Comparison of ENCODE assay signal across 8 cellular contexts in genomic region chr6:41546866-41547798, GRCh38. TPM values are rescaled to one million over a fixed set of nuclear protein-coding genes. Genes with fewer than 3 reads are reported as not detected.
DNase-seq lines count a peak whose midpoint lies in the region; ATAC-seq and TF ChIP-seq lines count a peak whose summit lies in the region.

No MANE protein-coding gene starts in this region.

- H3K4me3 Mint-ChIP-seq in nephron, result peak overlapping the region; percentile 97 to 98 (median 98)

- H3K4me3 ChIP-seq in Jurkat, Clone E6-1 (ENCODE audit: low read length), result peak overlapping the region; percentile 81
- peak overlapping the region; percentile 72 for H3K4me3 ChIP-seq in fibroblast of mammary gland (ENCODE audit: control insufficient read depth, low read depth, low read length)

- H3K4me1 ChIP-seq in ES-I3 (ENCODE audit: insufficient read depth, low read length), result peaks cover 28% of the 10 kb centered on the region

- H3K9ac ChIP-seq in ES-I3 (ENCODE audit: low read depth, low read length), result peak overlapping the region; percentile 75

- DNase-seq in Jurkat, Clone E6-1 (ENCODE audit: low read depth, low spot score), result no peak
- peak; percentile 77 for DNase-seq in activated CD8-positive, alpha-beta memory T cell treated with anti-CD3 and anti-CD28 coated beads for 24 hours
- DNase-seq in fibroblast of mammary gland (ENCODE audit: low read depth) (peak; percentile 38), epidermal melanocyte (ENCODE audit: insufficient read length, low spot score) (no peak), retina (no peak)

- H3K9me3 ChIP-seq in ES-I3 (ENCODE audit: control insufficient read depth, insufficient read depth, low read length), result no peaks in the 10 kb centered on the region

- peaks cover 51% of the 10 kb centered on the region for H3K27me3 Mint-ChIP-seq in nephron (ENCODE audit: low read depth)

- H3K4me1 Mint-ChIP-seq in nephron, result peaks cover 44% of the 10 kb centered on the region

- H3K9me3 Mint-ChIP-seq in nephron, result no peaks in the 10 kb centered on the region

- ATAC-seq in GM21576 (IDR thresholded peaks at IDR 0.05; ENCODE audit: unreplicated experiment), result peak; percentile 9

- peaks cover 21% of the 10 kb centered on the region for H3K36me3 Mint-ChIP-seq in nephron (ENCODE audit: low read depth)

- TF ChIP-seq CTCF in fibroblast of mammary gland (conservative IDR thresholded peaks at IDR 0.05; ENCODE audit: control insufficient read depth, insufficient read depth, low read depth, low read length), result no peak
- TF ChIP-seq CTCF in nephron (IDR thresholded peaks at IDR 0.05; ENCODE audit: unreplicated experiment in 3 of 3), result no peak

- H3K27ac Mint-ChIP-seq in nephron, result peak overlapping the region; percentile 68 to 94 (median 85)

- H3K36me3 ChIP-seq in ES-I3 (ENCODE audit: insufficient read depth, low read length), result no peaks in the 10 kb centered on the region

RNA-seq across cellular contexts. Expression of gene FOXP4, which starts 1.0 kb away (rescaled TPM):
- 18.8 TPM for polyA plus RNA-seq in Jurkat, Clone E6-1 (2012; ENCODE audit: insufficient read depth, insufficient read length)

Comparison
In these comparisons a context has a peak if more than half of its experiments do, and no peak if none do; other contexts are left out.
1. DNase-seq: peak in activated CD8-positive, alpha-beta memory T cell treated with anti-CD3 and anti-CD28 coated beads for 24 hours (single experiment) and fibroblast of mammary gland (single experiment); none in Jurkat, Clone E6-1 (single experiment), epidermal melanocyte (single experiment) and retina (single experiment).